In the genomic region with DNA sequence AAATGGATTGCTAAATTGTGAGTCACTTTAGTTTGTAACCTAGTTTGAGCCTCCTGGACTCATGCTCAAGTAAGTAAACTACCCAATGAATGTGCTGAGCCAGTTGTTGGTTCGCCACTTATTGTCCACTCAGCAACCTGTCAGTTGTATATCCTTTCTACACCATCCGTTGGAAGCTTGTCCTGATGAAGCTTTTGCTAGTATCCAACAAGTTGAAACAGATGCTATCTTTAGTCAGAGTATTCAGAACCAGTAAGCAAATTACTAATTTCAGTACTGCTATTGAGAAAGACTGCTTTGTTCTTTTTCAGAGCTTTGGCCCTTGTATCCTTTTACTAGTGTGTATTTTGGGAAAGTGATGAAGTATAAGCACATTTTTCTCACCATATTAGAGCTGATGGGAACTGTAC, we compare ENCODE assay signal across 1 cellular context.
TF ChIP-seq lines count a peak whose summit lies in the region.

No MANE protein-coding gene starts in this region.

TF ChIP-seq in WTC11, 78 proteins besides CTCF, POLR2A, EP300 and RAD21 (continued from another document):
- TF ChIP-seq, protein P1, sequence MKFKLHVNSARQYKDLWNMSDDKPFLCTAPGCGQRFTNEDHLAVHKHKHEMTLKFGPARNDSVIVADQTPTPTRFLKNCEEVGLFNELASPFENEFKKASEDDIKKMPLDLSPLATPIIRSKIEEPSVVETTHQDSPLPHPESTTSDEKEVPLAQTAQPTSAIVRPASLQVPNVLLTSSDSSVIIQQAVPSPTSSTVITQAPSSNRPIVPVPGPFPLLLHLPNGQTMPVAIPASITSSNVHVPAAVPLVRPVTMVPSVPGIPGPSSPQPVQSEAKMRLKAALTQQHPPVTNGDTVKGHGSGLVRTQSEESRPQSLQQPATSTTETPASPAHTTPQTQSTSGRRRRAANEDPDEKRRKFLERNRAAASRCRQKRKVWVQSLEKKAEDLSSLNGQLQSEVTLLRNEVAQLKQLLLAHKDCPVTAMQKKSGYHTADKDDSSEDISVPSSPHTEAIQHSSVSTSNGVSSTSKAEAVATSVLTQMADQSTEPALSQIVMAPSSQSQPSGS (CRISPR knock-in tag; IDR thresholded peaks at IDR 0.05; ENCODE audit: borderline replicate concordance, low read depth): no peak
- TF ChIP-seq ZBTB21 (CRISPR knock-in tag; IDR thresholded peaks at IDR 0.05; ENCODE audit: borderline replicate concordance) (no peak), ZNF263 (CRISPR knock-in tag; IDR thresholded peaks at IDR 0.05; ENCODE audit: low read depth) (no peak), CREB1 (CRISPR knock-in tag; IDR thresholded peaks at IDR 0.05) (no peak), NFYB (CRISPR knock-in tag; conservative IDR thresholded peaks at IDR 0.05; ENCODE audit: low read depth) (no peak), MYBL2 (CRISPR knock-in tag; IDR thresholded peaks at IDR 0.05) (no peak)
- TF ChIP-seq, protein P2, sequence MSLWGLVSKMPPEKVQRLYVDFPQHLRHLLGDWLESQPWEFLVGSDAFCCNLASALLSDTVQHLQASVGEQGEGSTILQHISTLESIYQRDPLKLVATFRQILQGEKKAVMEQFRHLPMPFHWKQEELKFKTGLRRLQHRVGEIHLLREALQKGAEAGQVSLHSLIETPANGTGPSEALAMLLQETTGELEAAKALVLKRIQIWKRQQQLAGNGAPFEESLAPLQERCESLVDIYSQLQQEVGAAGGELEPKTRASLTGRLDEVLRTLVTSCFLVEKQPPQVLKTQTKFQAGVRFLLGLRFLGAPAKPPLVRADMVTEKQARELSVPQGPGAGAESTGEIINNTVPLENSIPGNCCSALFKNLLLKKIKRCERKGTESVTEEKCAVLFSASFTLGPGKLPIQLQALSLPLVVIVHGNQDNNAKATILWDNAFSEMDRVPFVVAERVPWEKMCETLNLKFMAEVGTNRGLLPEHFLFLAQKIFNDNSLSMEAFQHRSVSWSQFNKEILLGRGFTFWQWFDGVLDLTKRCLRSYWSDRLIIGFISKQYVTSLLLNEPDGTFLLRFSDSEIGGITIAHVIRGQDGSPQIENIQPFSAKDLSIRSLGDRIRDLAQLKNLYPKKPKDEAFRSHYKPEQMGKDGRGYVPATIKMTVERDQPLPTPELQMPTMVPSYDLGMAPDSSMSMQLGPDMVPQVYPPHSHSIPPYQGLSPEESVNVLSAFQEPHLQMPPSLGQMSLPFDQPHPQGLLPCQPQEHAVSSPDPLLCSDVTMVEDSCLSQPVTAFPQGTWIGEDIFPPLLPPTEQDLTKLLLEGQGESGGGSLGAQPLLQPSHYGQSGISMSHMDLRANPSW (CRISPR knock-in tag; conservative IDR thresholded peaks at IDR 0.05; ENCODE audit: low read depth): no peak
